ENCODE assay signal across 21 cellular contexts in genomic region chr3:113906568-113907140, GRCh38.
"Had no signal": no experiment of that assay in that cellular context is flagged by ENCODE, and none has a peak within 500 bp of the region (broad histone marks: within the 10 kb centered on the region; RNA-seq: fewer than 3 reads in every experiment).

No MANE protein-coding gene starts in this region.

- H2AFZ ChIP-seq: PC-9 had no signal

- FAIRE-seq: astrocyte had no signal

- H3K4me3 ChIP-seq: PC-9 had no signal

- H3K27ac ChIP-seq: PC-9 had no signal

- DNase-seq: activated B cell treated with CpG ODN at 0.5 μM for 24 hours; activated CD4-positive, alpha-beta T cell treated with anti-CD3 and anti-CD28 coated beads for 1 hour; activated CD4-positive, alpha-beta T cell treated with anti-CD3 and anti-CD28 coated beads, Interleukin-2, amount 10 ng/mL, durations not matched to agents 24 days and 14 days; activated CD4-positive, alpha-beta T cell treated with anti-CD3 and anti-CD28 coated beads, Interleukin-2, amount 50 U/mL, for 48 hours; activated effector memory CD4-positive, alpha-beta T cell treated with anti-CD3 and anti-CD28 coated beads, Interleukin-2, amount 50 U/mL, for 16 hours; activated naive CD4-positive, alpha-beta T cell treated with Interleukin-2 at 50 U/mL for 16 hours; activated T-cell treated with anti-CD3 and anti-CD28 coated beads, Interleukin-2, amount 50 U/mL, for 4 hours; amygdala; Karpas-422; MM.1S; NCI-H1105; NCI-H1436 treated with DMSO at 0.1 percent for 48 hours; NCI-H187 treated with DMSO at 0.1 percent for 48 hours; NCI-H2081 treated with DMSO at 0.1 percent for 48 hours; NCI-H446; NCI-H524; PC-9; SIG-M5; T-helper 17 cell; T-helper 9 cell had no signal

- H3K4me2 ChIP-seq: PC-9 had no signal

- ATAC-seq: activated T-cell treated with anti-CD3 and anti-CD28 coated beads, Interleukin-2, amount 50 U/mL, for 4 hours; T-helper 17 cell had no signal
